ENCODE assay signal across 9 cellular contexts in genomic region chr7:151448261-151449252, GRCh38. TPM values are rescaled to one million over a fixed set of nuclear protein-coding genes. Genes with fewer than 3 reads are reported as not detected.
DNase-seq lines count a peak whose midpoint lies in the region; ATAC-seq and TF ChIP-seq lines count a peak whose summit lies in the region.
"Had no signal": no experiment of that assay in that cellular context is flagged by ENCODE, and none has a peak within 500 bp of the region (broad histone marks: within the 10 kb centered on the region; RNA-seq: fewer than 3 reads in every experiment).

No MANE protein-coding gene starts in this region.

- H4K20me1 ChIP-seq in Loucy (ENCODE audit: insufficient read depth, low read length, poor library complexity, severe bottlenecking) (no peaks in the 10 kb centered on the region), smooth muscle cell (ENCODE audit: low read depth) (no peaks in the 10 kb centered on the region)

- H3K36me3 ChIP-seq in BJ (ENCODE audit: control insufficient read depth, insufficient read depth, low read length) (no peaks in the 10 kb centered on the region), Loucy (ENCODE audit: insufficient read depth, low read length) (no peaks in the 10 kb centered on the region), smooth muscle cell (ENCODE audit: low read depth) (no peaks in the 10 kb centered on the region)
- H3K36me3 ChIP-seq: SJCRH30 had no signal

- no peaks in the 10 kb centered on the region for H3K9me3 Mint-ChIP-seq in MCF 10A (ENCODE audit: unreplicated experiment)
- no peaks in the 10 kb centered on the region for H3K9me3 Mint-ChIP-seq in immature natural killer cell

- H3F3A ChIP-seq in Loucy (ENCODE audit: low read depth) = no peaks in the 10 kb centered on the region
- H3F3A ChIP-seq in smooth muscle cell (ENCODE audit: low read depth) = no peaks in the 10 kb centered on the region

- H3K27ac Mint-ChIP-seq in MCF 10A (ENCODE audit: low read depth, unreplicated experiment) (no peak overlapping the region), immature natural killer cell (peak overlapping the region in 2 of 6 donors; percentile 30 to 45)

- TF ChIP-seq CTCF in BJ (IDR thresholded peaks at IDR 0.05; ENCODE audit: insufficient read depth, low read depth, low read length) (peak; percentile 82), Loucy (conservative IDR thresholded peaks at IDR 0.05; ENCODE audit: low read length) (peak; percentile 75), VCaP (conservative IDR thresholded peaks at IDR 0.05) (peak; percentile 91), MCF 10A (IDR thresholded peaks at IDR 0.05; ENCODE audit: unreplicated experiment) (peak; percentile 69), smooth muscle cell (IDR thresholded peaks at IDR 0.05; ENCODE audit: borderline replicate concordance, insufficient read depth, poor library complexity, severe bottlenecking) (peak; percentile 75)

- no peak for DNase-seq in BJ (ENCODE audit: low read depth)
- DNase-seq in MCF 10A (ENCODE audit: unreplicated experiment) = peak; percentile 64
- DNase-seq in immature natural killer cell = peak; percentile 68 to 76 (median 76)
- DNase-seq in smooth muscle cell (lab: John Stamatoyannopoulos, UW; ENCODE audit: unreplicated experiment) = peak; percentile 66

- H2AFZ ChIP-seq in Loucy (ENCODE audit: low read length) (peak overlapping the region; percentile 90), smooth muscle cell (ENCODE audit: low read depth) (peak overlapping the region; percentile 80)

- H3K79me2 ChIP-seq in Loucy (ENCODE audit: insufficient read depth, low read length) = no peaks in the 10 kb centered on the region
- H3K79me2 ChIP-seq in smooth muscle cell (ENCODE audit: low read depth) = no peaks in the 10 kb centered on the region

- ATAC-seq in GM19463 (IDR thresholded peaks at IDR 0.05; ENCODE audit: unreplicated experiment) (peak; percentile 77), HG02610 (IDR thresholded peaks at IDR 0.05; ENCODE audit: unreplicated experiment) (no peak)

- H3K36me3 Mint-ChIP-seq in MCF 10A (ENCODE audit: insufficient read depth, unreplicated experiment) (no peaks in the 10 kb centered on the region), immature natural killer cell (no peaks in the 10 kb centered on the region)

- peaks cover 3% of the 10 kb centered on the region for H3K4me1 ChIP-seq in Loucy (ENCODE audit: insufficient read depth, low read length, poor library complexity, severe bottlenecking)
- H3K4me1 ChIP-seq in smooth muscle cell (ENCODE audit: low read depth) = no peaks in the 10 kb centered on the region

- H3K4me2 ChIP-seq in Loucy (ENCODE audit: low read depth, low read length, poor library complexity, severe bottlenecking) (peak overlapping the region; percentile 58), smooth muscle cell (peak overlapping the region; percentile 81)

- H3K9me3 ChIP-seq in Loucy (ENCODE audit: insufficient read depth, low read depth, low read length) (no peaks in the 10 kb centered on the region), smooth muscle cell (replicated peaks; ENCODE audit: low read depth) (no peaks in the 10 kb centered on the region)
- H3K9me3 ChIP-seq: SJCRH30 had no signal

- peak overlapping the region; percentile 44 for H3K4me3 ChIP-seq in BJ (ENCODE audit: low read depth, low read length)
- H3K4me3 ChIP-seq in Loucy (ENCODE audit: low read length, poor library complexity, severe bottlenecking) = peak overlapping the region; percentile 63
- peak overlapping the region; percentile 62 for H3K4me3 ChIP-seq in smooth muscle cell
- H3K4me3 ChIP-seq: SJCRH30 had no signal

- H3K27ac ChIP-seq in VCaP (peak overlapping the region; percentile 38; the same call in 1 of the 2 replicates), smooth muscle cell (ENCODE audit: low read depth) (no peak overlapping the region)
- H3K27ac ChIP-seq: SJCRH30 had no signal

- peaks cover 2% of the 10 kb centered on the region; the same call in 1 of the 2 replicates for H3K27me3 ChIP-seq in BJ (ENCODE audit: control insufficient read depth, insufficient read depth, low read length)
- no peaks in the 10 kb centered on the region for H3K27me3 ChIP-seq in Loucy (ENCODE audit: insufficient read depth, low read length, poor library complexity, severe bottlenecking)
- no peaks in the 10 kb centered on the region for H3K27me3 ChIP-seq in smooth muscle cell (ENCODE audit: low read depth)

- H3K9me2 ChIP-seq in Loucy (replicated peaks; ENCODE audit: low read depth, low read length) = no peaks in the 10 kb centered on the region

- H3K27me3 Mint-ChIP-seq in MCF 10A (ENCODE audit: insufficient read depth, unreplicated experiment) (no peaks in the 10 kb centered on the region), immature natural killer cell (ENCODE audit: low read depth in 3 of 3) (peaks cover 0 to 6% (median 0%) of the 10 kb centered on the region in 3 donors)

- intact Hi-C loops in MCF 10A (cut with micrococcal nuclease) = loop anchor here (1.0 to 2.0 kb wide), 2 partner anchors 80 to 134 kb away; no protein-coding TSS in a partner anchor

- CTCF ChIA-PET in BJ (lab: Yijun Ruan, JAX) = interaction anchor here (0.6 to 9.5 kb wide), 35 partner anchors 8 to 580 kb away, joined by 3 to 148 read pairs (median 5); partner anchors contain the start of gene CRYGN
- CTCF ChIA-PET in MCF 10A (lab: Yijun Ruan, JAX) = interaction anchor here (0.6 to 9.0 kb wide), 58 partner anchors 8 to 700 kb away, joined by 3 to 222 read pairs (median 4); partner anchors contain the start of genes CRYGN and NUB1

- H3K9ac ChIP-seq in Loucy (ENCODE audit: low read depth, low read length, poor library complexity, severe bottlenecking) = peak overlapping the region; percentile 55
- H3K9ac ChIP-seq in smooth muscle cell (ENCODE audit: low read depth) = no peak overlapping the region

- WGBS in smooth muscle cell (ENCODE audit: low lambda C conversion rate) = 8% methylated on average over 50 of the region's 61 CpGs

- no peaks in the 10 kb centered on the region for H3K4me1 Mint-ChIP-seq in MCF 10A (ENCODE audit: insufficient read depth, unreplicated experiment)
- no peaks in the 10 kb centered on the region for H3K4me1 Mint-ChIP-seq in immature natural killer cell

- POLR2A ChIA-PET in BJ (lab: Charles Lee) (no interaction called here), MCF 10A (lab: Yijun Ruan, JAX) (interaction anchor here (0.6 to 1.8 kb wide), 6 partner anchors 12 to 194 kb away, joined by 3 to 5 read pairs (median 4); no protein-coding TSS in a partner anchor)

- peak overlapping the region; percentile 43 for H3K4me3 Mint-ChIP-seq in MCF 10A (ENCODE audit: unreplicated experiment)
- H3K4me3 Mint-ChIP-seq in immature natural killer cell = peak overlapping the region; percentile 81 to 87 (median 81)

- no TSS peak for BruUV-seq in MCF 10A (replicated peaks; lab: Mats Ljungman, UMichigan)

RNA-seq across cellular contexts. Expression of gene CRYGN, which starts 8.6 kb away (rescaled TPM):
- 0.07 and 0.10 TPM in 2 replicates for polyA plus RNA-seq in BJ (2011; rRNA removed)
- polyA minus RNA-seq in BJ (2011; rRNA and poly(A)+ RNA removed) = not detected in 2 replicates
- total RNA-seq in MCF 10A (2022) = not detected in 2 replicates
- not detected for polyA plus RNA-seq in immature natural killer cell
- not detected in 2 replicates for total RNA-seq in smooth muscle cell
- 0.13 and 0.19 TPM in 2 replicates for polyA plus RNA-seq in smooth muscle cell
- total RNA-seq: SJCRH30 had no signal

RNA-seq across cellular contexts. Expression of gene WDR86, which starts 38.7 kb away (rescaled TPM):
- polyA plus RNA-seq in BJ (2011; rRNA removed) (0.04 TPM in 1 of 2 replicates, not detected in the other), immature natural killer cell (1 to 10 TPM in 2 of 3 donors, under 1 TPM in 1; 0.75 to 2.2 (median 2.2) TPM), smooth muscle cell (4.1 and 8.3 TPM in 2 replicates)
- polyA minus RNA-seq in BJ (2011; rRNA and poly(A)+ RNA removed) = not detected in 2 replicates
- total RNA-seq in MCF 10A (2022) (not detected in 2 replicates), smooth muscle cell (1.3 and 5.6 TPM in 2 replicates)
